In genomic region chr1:28369225-28369517, GRCh38 we compare ENCODE assay signal across 8 cellular contexts. TPM values are rescaled to one million over a fixed set of nuclear protein-coding genes. Genes with fewer than 3 reads are reported as not detected.
DNase-seq lines count a peak whose midpoint lies in the region; ATAC-seq and TF ChIP-seq lines count a peak whose summit lies in the region.

No MANE protein-coding gene starts in this region.

- H3K4me1 ChIP-seq in gastrocnemius medialis: peaks cover 9 to 15% of the 10 kb centered on the region in 2 donors

- no peak for TF ChIP-seq POLR2A in gastrocnemius medialis (IDR thresholded peaks at IDR 0.05)

- H3K27ac Mint-ChIP-seq in T-cell: peak overlapping the region; percentile 90 to 93

- ATAC-seq in T-cell (replicated peaks in 1 of 4): no peak
- ATAC-seq in gastrocnemius medialis: no peak
- no peak for ATAC-seq in HG03342 (IDR thresholded peaks at IDR 0.05; ENCODE audit: unreplicated experiment)

- TF ChIP-seq CTCF in GM12865 (IDR thresholded peaks at IDR 0.05; ENCODE audit: insufficient read depth, low read depth, low read length, missing control alignments) (no peak), fibroblast of the aortic adventitia (IDR thresholded peaks at IDR 0.05; ENCODE audit: insufficient read depth, low read length) (no peak), gastrocnemius medialis (IDR thresholded peaks at IDR 0.05 in 4 of 5, conservative IDR thresholded peaks at IDR 0.05 in 1 of 5) (no peak)

- peaks cover 6% of the 10 kb centered on the region for H3K36me3 Mint-ChIP-seq in T-cell

- H3K9me3 ChIP-seq in gastrocnemius medialis: no peaks in the 10 kb centered on the region

- H3K9me3 Mint-ChIP-seq in T-cell: no peaks in the 10 kb centered on the region

- CTCF ChIA-PET in T-cell (lab: Charles Lee): interaction anchor here in 1 of 2 donors (1.0 kb wide), 1 partner anchor 121 kb away, joined by 3 read pairs; no protein-coding TSS in a partner anchor

- peak overlapping the region; percentile 88 to 95 (median 93) for H3K27ac ChIP-seq in gastrocnemius medialis

- POLR2A ChIA-PET in T-cell (lab: Charles Lee): no interaction called here

- in situ Hi-C loops in gastrocnemius medialis (cut with MboI; ENCODE audit: low sequenced_read_pairs in 4 of 4): loop anchor here in 3 of 4 donors (10.0 to 25.0 kb wide), 3 partner anchors 218 to 518 kb away; partner anchors contain the start of gene RAB42 (in 1 of the 3)

- H3K4me1 Mint-ChIP-seq in T-cell: peaks cover 25 to 37% (median 34%) of the 10 kb centered on the region in 3 donors

- H3K4me3 ChIP-seq in GM12865 (ENCODE audit: low read depth, low read length) (peak overlapping the region; percentile 88), fibroblast of the aortic adventitia (ENCODE audit: low read depth, low read length) (peak overlapping the region; percentile 84), gastrocnemius medialis (peak overlapping the region; percentile 75 to 92 (median 86))

- H3K36me3 ChIP-seq in gastrocnemius medialis: no peaks in the 10 kb centered on the region

- intact Hi-C loops in gastrocnemius medialis (cut with DNase I; ENCODE audit: low total_unique reads): loop anchor here (1.0 to 5.0 kb wide), 4 partner anchors 42 to 514 kb away; partner anchors contain the start of genes MED18 and SESN2

- H3K27me3 Mint-ChIP-seq in T-cell: no peaks in the 10 kb centered on the region

- H3K27me3 ChIP-seq in gastrocnemius medialis: no peaks in the 10 kb centered on the region

- no peak for DNase-seq in GM12865 (ENCODE audit: low read depth)
- DNase-seq in T-cell: no peak
- no peak for DNase-seq in fibroblast of the aortic adventitia (ENCODE audit: low read depth)
- no peak for DNase-seq in gastrocnemius medialis
- DNase-seq in CD1c-positive myeloid dendritic cell (ENCODE audit: extremely low spot score): no peak
- no peak for DNase-seq in NCI-H2107 treated with DMSO at 0.1 percent for 48 hours (lab: John Stamatoyannopoulos, UW; ENCODE audit: unreplicated experiment)
- DNase-seq in NCI-H524 (lab: John Stamatoyannopoulos, UW): no peak

- H3K4me3 Mint-ChIP-seq in T-cell: peak overlapping the region; percentile 91 to 95 (median 93)

RNA-seq across cellular contexts. Expression of gene PHACTR4, which starts 0.4 kb away (rescaled TPM):
- total RNA-seq in T-cell (10 to 100 TPM; 25.5 to 32.6 (median 31.1) TPM), fibroblast of the aortic adventitia (ENCODE audit: low replicate concordance) (7.5 and 16.3 TPM in 2 replicates), gastrocnemius medialis (10 to 100 TPM in 3 of 4 donors, 1 to 10 TPM in 1; 9.1 to 17.7 (median 13.4) TPM)

RNA-seq across cellular contexts. Expression of gene MED18, which starts 40.3 kb away (rescaled TPM):
- 10 to 100 TPM in 3 of 5 donors, 1 to 10 TPM in 2; 3.9 to 16.3 (median 12.5) TPM for total RNA-seq in T-cell
- 6.7 and 14.0 TPM in 2 replicates for total RNA-seq in fibroblast of the aortic adventitia (ENCODE audit: low replicate concordance)
- total RNA-seq in gastrocnemius medialis: 10 to 100 TPM in 2 of 4 donors, 1 to 10 TPM in 2; 6.5 to 15.0 (median 10.1) TPM
